Comparison of ENCODE assay signal across 11 cellular contexts in the genomic region with DNA sequence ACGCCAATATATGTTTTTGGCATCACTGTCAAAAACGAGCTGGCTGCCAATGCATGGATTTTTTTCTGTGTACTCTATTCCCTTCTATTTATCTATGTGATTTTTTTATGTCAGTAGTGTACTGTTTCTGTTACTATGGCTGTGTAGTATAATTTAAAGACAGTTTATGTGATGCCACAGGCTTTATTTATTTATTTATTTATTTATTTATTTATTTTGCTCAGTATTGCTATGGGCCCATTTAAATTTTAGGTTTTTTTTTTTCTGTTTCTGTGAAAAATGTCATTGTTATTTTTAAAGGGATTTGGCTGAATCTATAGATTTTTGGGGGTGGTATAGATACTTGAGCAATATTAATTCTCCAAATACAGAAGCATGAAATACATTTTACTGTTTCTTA.
"Had no signal": no experiment of that assay in that cellular context is flagged by ENCODE, and none has a peak within 500 bp of the region (broad histone marks: within the 10 kb centered on the region; RNA-seq: fewer than 3 reads in every experiment).

No MANE protein-coding gene starts in this region.

- H3K9me3 ChIP-seq: HAP-1 had no signal

- DNase-seq: GM23248, GOT3, H7, H9, HCEC 1CT, HFFc6 had no signal

- ATAC-seq: GM23338, HCT116 had no signal

- H3K4me1 ChIP-seq: HAP-1 had no signal

- H3K36me3 ChIP-seq: HAP-1 had no signal

- H3K27ac ChIP-seq: GM23248 had no signal

- FAIRE-seq: H1, H54 had no signal

- H3K4me3 ChIP-seq: GM23248, GM23338, HAP-1 had no signal
